9 cellular contexts compared by ENCODE assay signal in the genomic region with DNA sequence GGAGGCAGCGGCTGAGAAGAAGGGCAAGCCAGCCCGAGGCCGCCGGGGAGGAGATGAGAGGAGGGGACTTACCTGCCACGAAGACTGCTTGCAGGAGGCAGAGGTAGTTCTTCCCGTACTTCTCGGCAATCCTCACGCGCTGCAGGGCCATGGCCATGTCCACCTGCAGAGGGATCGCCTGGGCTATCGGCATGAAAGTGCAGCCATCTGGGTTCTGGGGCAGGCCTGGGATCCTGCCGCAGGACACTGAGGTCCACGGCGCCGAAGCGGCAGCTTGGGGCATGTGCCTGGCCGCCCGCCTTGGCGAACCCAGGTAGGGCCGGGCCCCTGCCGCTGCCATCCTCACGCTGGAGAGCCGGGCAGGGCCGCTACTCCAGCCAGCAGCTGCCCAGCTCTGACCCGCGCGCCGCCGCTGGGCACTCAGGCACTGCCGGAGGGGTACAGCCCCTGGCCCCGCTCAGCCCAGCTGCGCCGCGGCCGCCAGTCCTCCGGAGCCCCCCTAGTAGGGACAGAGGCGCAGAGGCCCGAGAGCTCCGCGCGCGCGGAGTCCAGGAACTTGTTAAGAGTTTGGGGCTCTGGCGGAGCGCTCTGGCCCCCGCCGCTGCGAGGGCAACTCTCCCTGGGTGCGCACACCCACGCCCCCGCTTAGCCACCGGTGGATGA. TPM values are rescaled to one million over a fixed set of nuclear protein-coding genes. Genes with fewer than 3 reads are reported as not detected.
A peak's percentile ranks its signal among the peaks of the same experiment; 100 is the strongest.
DNase-seq lines count a peak whose midpoint lies in the region; ATAC-seq, FAIRE-seq and TF ChIP-seq lines count a peak whose summit lies in the region.
"Had no signal": no experiment of that assay in that cellular context is flagged by ENCODE, and none has a peak within 500 bp of the region (broad histone marks: within the 10 kb centered on the region; RNA-seq: fewer than 3 reads in every experiment).

No MANE protein-coding gene starts in this region.

- ATAC-seq in HG03175 (IDR thresholded peaks at IDR 0.05; ENCODE audit: unreplicated experiment) = peak; percentile 58
- no peak for ATAC-seq in GM21576 (IDR thresholded peaks at IDR 0.05; ENCODE audit: unreplicated experiment)
- no peak for ATAC-seq in HG03342 (IDR thresholded peaks at IDR 0.05; ENCODE audit: unreplicated experiment)

- TF ChIP-seq CTCF in fibroblast of lung (conservative IDR thresholded peaks at IDR 0.05 in 1 of 2, IDR thresholded peaks at IDR 0.05 in 1 of 2; ENCODE audit: low read depth in 1 of 2, low read length in 2 of 2) (no peak), neural cell (IDR thresholded peaks at IDR 0.05; ENCODE audit: poor library complexity, severe bottlenecking) (no peak)

- H2AFZ ChIP-seq in fibroblast of lung (ENCODE audit: low read length) (peak overlapping the region; percentile 49), neural cell (ENCODE audit: low read depth, low read length) (no peak overlapping the region)

- H3K79me2 ChIP-seq in fibroblast of lung (ENCODE audit: control insufficient read depth, insufficient read depth, low read length) (no peaks in the 10 kb centered on the region), neural cell (replicated peaks; ENCODE audit: insufficient read depth, low read length) (no peaks in the 10 kb centered on the region)

- H3K27me3 ChIP-seq in fibroblast of lung (ENCODE audit: control insufficient read depth, insufficient read depth, low read length) = peaks cover 5% of the 10 kb centered on the region
- H3K27me3 ChIP-seq in neural cell (ENCODE audit: insufficient read depth, low read depth, low read length) = peaks cover 22% of the 10 kb centered on the region

- DNase-seq in D341Med (ENCODE audit: low spot score) = peak; percentile 8
- DNase-seq in fibroblast of lung (ENCODE audit: low read depth in 2 of 2) = peak in 1 of 2 donors; percentile 18
- DNase-seq in NCI-H1092 treated with DMSO at 0.1 percent for 48 hours (lab: John Stamatoyannopoulos, UW) = no peak
- no peak for DNase-seq in GM19239 (ENCODE audit: insufficient read length, low spot score)

- TF ChIP-seq EP300 in neural cell (conservative IDR thresholded peaks at IDR 0.05; ENCODE audit: poor library complexity, severe bottlenecking) = no peak

- FAIRE-seq in GM19239 (lab: Jason Lieb, UNC) = no peak

- H3K9me3 ChIP-seq in fibroblast of lung (ENCODE audit: control insufficient read depth, insufficient read depth, low read depth, low read length) (no peaks in the 10 kb centered on the region), neural cell (ENCODE audit: low read length) (no peaks in the 10 kb centered on the region)

- peak overlapping the region; percentile 80 for H3K4me2 ChIP-seq in fibroblast of lung (ENCODE audit: extremely low read depth, insufficient read depth, low read length)
- no peak overlapping the region for H3K4me2 ChIP-seq in neural cell (ENCODE audit: low read length)

- H3K4me3 ChIP-seq in fibroblast of lung (replicated peaks in 1 of 4; ENCODE audit: control extremely low read depth in 1 of 4, insufficient read depth in 1 of 4, low read depth in 3 of 4, low read length in 4 of 4) = peak overlapping the region; percentile 13 to 46 (median 43)
- H3K4me3 ChIP-seq in neural cell (ENCODE audit: low read length) = peak overlapping the region; percentile 59

- H3F3A ChIP-seq in neural cell (ENCODE audit: insufficient read depth, low read length, poor library complexity, severe bottlenecking) = no peaks in the 10 kb centered on the region

- no peaks in the 10 kb centered on the region for H3K4me1 ChIP-seq in fibroblast of lung (ENCODE audit: control insufficient read depth, extremely low read depth, insufficient read depth, low read length)

- H3K36me3 ChIP-seq in fibroblast of lung (ENCODE audit: control insufficient read depth, insufficient read depth, low read length) (no peaks in the 10 kb centered on the region), neural cell (ENCODE audit: insufficient read depth, low read length) (no peaks in the 10 kb centered on the region)

- H3K9ac ChIP-seq in fibroblast of lung (ENCODE audit: insufficient read depth, low read length) (no peak overlapping the region), neural cell (ENCODE audit: low read length) (no peak overlapping the region)

- no peaks in the 10 kb centered on the region for H4K20me1 ChIP-seq in fibroblast of lung (ENCODE audit: control insufficient read depth, extremely low read depth, insufficient read depth, low read length)
- H4K20me1 ChIP-seq in neural cell (ENCODE audit: insufficient read depth) = no peaks in the 10 kb centered on the region

- TF ChIP-seq RAD21 in neural cell (conservative IDR thresholded peaks at IDR 0.05) = no peak

- H3K9me2 ChIP-seq in neural cell (ENCODE audit: insufficient read depth, low read length) = no peaks in the 10 kb centered on the region

- H3K27ac ChIP-seq in fibroblast of lung (ENCODE audit: insufficient read depth, low read length) (no peak overlapping the region), neural cell (ENCODE audit: low read length) (no peak overlapping the region)

TF ChIP-seq in neural cell, 6 proteins besides CTCF, POLR2A, EP300 and RAD21:
- TF ChIP-seq POLR2AphosphoS5 (IDR thresholded peaks at IDR 0.05) (no peak), REST (IDR thresholded peaks at IDR 0.05; ENCODE audit: borderline replicate concordance) (no peak), MXI1 (conservative IDR thresholded peaks at IDR 0.05; ENCODE audit: poor library complexity, severe bottlenecking) (no peak), EZH2 (IDR thresholded peaks at IDR 0.05; ENCODE audit: borderline replicate concordance, insufficient read depth, low read length, poor library complexity, severe bottlenecking) (no peak), SMC3 (conservative IDR thresholded peaks at IDR 0.05; ENCODE audit: poor library complexity) (no peak), TAF1 (IDR thresholded peaks at IDR 0.05; ENCODE audit: low read depth) (no peak)

RNA-seq across cellular contexts. Expression of gene MCF2, which starts 16.0 kb away (rescaled TPM):
- total RNA-seq in fibroblast of lung = under 0.01 TPM in 2 replicates
- polyA plus RNA-seq in fibroblast of lung (0.05 and 0.06 TPM in 2 replicates), neural cell (11.1 and 16.0 TPM in 2 replicates)
- polyA plus RNA-seq in fibroblast of lung (2012) = not detected in 2 replicates
- polyA minus RNA-seq in fibroblast of lung (ENCODE audit: low replicate concordance) (not detected in 2 replicates), neural cell (12.9 and 16.3 TPM in 2 replicates)
- polyA plus RNA-seq: IgD-negative memory B cell had no signal

Comparison
In these comparisons a context has a peak if more than half of its experiments do, and no peak if none do; other contexts are left out.
1. RNA of gene MCF2, which starts 16.0 kb away (polyA plus RNA-seq): 11.1 to 16.0 TPM in neural cell; 0.05 to 0.06 TPM in fibroblast of lung; every median in the first group is over 10 times any median in the second.